ENCODE assay signal across 19 cellular contexts in genomic region chr3:152157337-152157736, GRCh38.
"Had no signal": no experiment of that assay in that cellular context is flagged by ENCODE, and none has a peak within 500 bp of the region (broad histone marks: within the 10 kb centered on the region; RNA-seq: fewer than 3 reads in every experiment).

No MANE protein-coding gene starts in this region.

- H3K4me1 ChIP-seq: upper lobe of left lung had no signal

- H3K27ac ChIP-seq: neutrophil, upper lobe of left lung had no signal

- H3K27me3 ChIP-seq: neutrophil, upper lobe of left lung had no signal

- H3K27ac Mint-ChIP-seq: activated B cell treated with CpG ODN at 0.5 μM for 24 hours; activated naive CD4-positive, alpha-beta T cell treated with anti-CD3 and anti-CD28 coated beads, Interleukin-2, amount 50 U/mL, for 24 hours; brain; endodermal cell; immature natural killer cell; progenitor cell of endocrine pancreas had no signal

- H3K36me3 ChIP-seq: neutrophil, upper lobe of left lung had no signal

- H3K9me3 Mint-ChIP-seq: activated B cell treated with CpG ODN at 0.5 μM for 24 hours; activated naive CD4-positive, alpha-beta T cell treated with anti-CD3 and anti-CD28 coated beads, Interleukin-2, amount 50 U/mL, for 24 hours; central memory CD8-positive, alpha-beta T cell; immature natural killer cell had no signal

- DNase-seq: activated B cell treated with CpG ODN at 0.5 μM for 24 hours; activated CD4-positive, alpha-beta T cell treated with anti-CD3 and anti-CD28 coated beads, Interleukin-2, amount 50 U/mL, for 1 hour; activated effector memory CD4-positive, alpha-beta T cell treated with Interleukin-2 at 50 U/mL for 16 hours; dermis blood vessel endothelial cell; endodermal cell; immature natural killer cell; left colon; naive thymus-derived CD4-positive, alpha-beta T cell; stimulated activated CD4-positive, alpha-beta T cell treated with anti-CD3 and anti-CD28 coated beads, Interleukin-12 subunit alpha, Interleukin-12 subunit beta, amount 100 ng/mL, for 4 hours; stimulated activated naive CD4-positive, alpha-beta T cell treated with Interleukin-2 at 50 U/mL for 16 hours; upper lobe of left lung had no signal

- H3K9me3 ChIP-seq: neutrophil, upper lobe of left lung had no signal

- H3K4me1 Mint-ChIP-seq: activated B cell treated with CpG ODN at 0.5 μM for 24 hours, brain, endodermal cell, immature natural killer cell had no signal

- ATAC-seq: esophagus mucosa; left colon; naive thymus-derived CD4-positive, alpha-beta T cell; sciatic nerve had no signal

- H3K4me3 Mint-ChIP-seq: activated B cell treated with CpG ODN at 0.5 μM for 24 hours; activated naive CD4-positive, alpha-beta T cell treated with anti-CD3 and anti-CD28 coated beads, Interleukin-2, amount 50 U/mL, for 24 hours; brain; central memory CD8-positive, alpha-beta T cell; endodermal cell; immature natural killer cell; naive thymus-derived CD4-positive, alpha-beta T cell had no signal

- H3K36me3 Mint-ChIP-seq: activated naive CD4-positive, alpha-beta T cell treated with anti-CD3 and anti-CD28 coated beads, Interleukin-2, amount 50 U/mL, for 24 hours; brain; immature natural killer cell; naive thymus-derived CD4-positive, alpha-beta T cell had no signal

- H3K27me3 Mint-ChIP-seq: activated B cell treated with CpG ODN at 0.5 μM for 24 hours; activated naive CD4-positive, alpha-beta T cell treated with anti-CD3 and anti-CD28 coated beads, Interleukin-2, amount 50 U/mL, for 24 hours; brain; central memory CD8-positive, alpha-beta T cell; progenitor cell of endocrine pancreas had no signal

- H3K4me3 ChIP-seq: lung, upper lobe of left lung had no signal
